In the genomic region with DNA sequence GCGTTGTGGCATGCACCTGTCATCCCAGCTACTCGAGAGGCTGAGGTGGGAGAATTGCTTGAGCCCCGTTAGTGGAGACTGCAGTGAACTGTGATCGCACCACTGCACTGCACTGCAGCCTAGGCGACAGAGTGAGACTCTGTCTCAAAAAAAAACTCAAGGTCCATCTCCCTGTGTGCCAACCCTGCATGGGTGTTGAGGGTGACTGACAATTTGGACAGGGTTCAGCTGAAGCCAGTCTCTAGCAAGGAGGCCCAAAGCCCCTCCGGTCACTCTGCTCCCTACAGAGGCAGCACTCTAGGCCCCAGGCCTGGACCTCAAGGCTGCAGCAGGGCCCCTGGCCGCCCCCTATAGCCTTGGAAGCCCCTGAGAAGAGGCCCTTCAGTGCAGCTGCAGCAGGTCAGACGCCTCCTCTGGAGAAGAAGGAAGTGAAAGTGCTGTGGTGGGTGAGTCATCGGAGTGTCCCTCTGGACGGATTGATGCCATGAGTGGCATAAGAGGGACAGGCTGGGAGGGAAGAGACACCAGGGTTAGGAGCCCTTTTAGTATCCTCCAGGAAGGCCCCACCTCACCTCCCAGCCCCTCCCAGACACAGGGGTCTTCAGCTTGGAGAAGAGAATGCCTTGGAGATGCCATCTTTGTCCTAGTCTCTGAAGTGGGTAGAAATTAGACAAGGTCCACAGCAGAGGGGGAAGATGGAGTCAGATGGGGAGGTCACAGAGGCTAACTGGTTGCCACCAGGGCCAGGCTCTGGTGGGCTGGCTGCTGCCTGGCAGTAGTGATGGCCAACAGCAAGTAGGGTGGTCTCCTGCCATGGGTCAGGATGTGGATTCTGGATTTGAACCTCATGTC, we compare ENCODE assay signal across 8 cellular contexts. TPM values are rescaled to one million over a fixed set of nuclear protein-coding genes. Genes with fewer than 3 reads are reported as not detected.
A peak's percentile ranks its signal among the peaks of the same experiment; 100 is the strongest.
DNase-seq lines count a peak whose midpoint lies in the region; ATAC-seq and TF ChIP-seq lines count a peak whose summit lies in the region.

No MANE protein-coding gene starts in this region.

- peak overlapping the region; percentile 30 for H3K4me3 Mint-ChIP-seq in natural killer cell treated with Interleukin-12 subunit alpha and Interleukin-12 subunit beta and Interleukin-15 and Interleukin-18, amount 100 ng/mL, for 72 hours
- no peak overlapping the region for H3K4me3 Mint-ChIP-seq in H9

- no peaks in the 10 kb centered on the region for H3K79me2 ChIP-seq in H9 (ENCODE audit: insufficient read depth, low read length)

- no peak overlapping the region for H3K9ac ChIP-seq in H9 (ENCODE audit: extremely low read depth, insufficient read length, low read length)

- no peak overlapping the region for H3T11ph ChIP-seq in H9 (ENCODE audit: low read length)

- no peaks in the 10 kb centered on the region for H3K36me3 ChIP-seq in SJSA1

- peak; percentile 69 for DNase-seq in COLO668 (lab: John Stamatoyannopoulos, UW; ENCODE audit: unreplicated experiment)
- DNase-seq in SJSA1 (ENCODE audit: low read depth in 1 of 2, low spot score in 2 of 2) = peak; percentile 56 to 64
- peak; percentile 76 for DNase-seq in dermis blood vessel endothelial cell
- DNase-seq in natural killer cell treated with Interleukin-12 subunit alpha and Interleukin-12 subunit beta and Interleukin-15 and Interleukin-18, amount 100 ng/mL, for 72 hours (ENCODE audit: low spot score) = peak; percentile 86
- DNase-seq in NCI-H2171 treated with DMSO at 0.1 percent for 48 hours (lab: John Stamatoyannopoulos, UW) = no peak
- DNase-seq in H9 = no peak

- no CpG with 5 or more reads among the region's 10 CpGs for WGBS in H9 (ENCODE audit: extremely low coverage, insufficient read length, low lambda C conversion rate)

- TF ChIP-seq CTCF in H9 (conservative IDR thresholded peaks at IDR 0.05) = no peak

- H3K27me3 ChIP-seq in SJSA1 (replicated peaks) = no peaks in the 10 kb centered on the region
- no peaks in the 10 kb centered on the region for H3K27me3 ChIP-seq in H9 (ENCODE audit: insufficient read depth, low read length)

- no peaks in the 10 kb centered on the region for H3K27me3 Mint-ChIP-seq in natural killer cell treated with Interleukin-12 subunit alpha and Interleukin-12 subunit beta and Interleukin-15 and Interleukin-18, amount 100 ng/mL, for 72 hours
- peaks cover 5% of the 10 kb centered on the region for H3K27me3 Mint-ChIP-seq in H9 (ENCODE audit: low read depth)

- no peak overlapping the region for H4K5ac ChIP-seq in H9 (ENCODE audit: insufficient read length, low read depth, low read length)

- H3K4me1 Mint-ChIP-seq in natural killer cell treated with Interleukin-12 subunit alpha and Interleukin-12 subunit beta and Interleukin-15 and Interleukin-18, amount 100 ng/mL, for 72 hours (ENCODE audit: low read depth in 2 of 2) = peaks cover 80 to 81% of the 10 kb centered on the region in 2 donors
- H3K4me1 Mint-ChIP-seq in H9 = no peaks in the 10 kb centered on the region

- H3K14ac ChIP-seq in H9 (ENCODE audit: insufficient read depth, low read length) = no peak overlapping the region

- H2BK5ac ChIP-seq in H9 (ENCODE audit: insufficient read length, low read length) = no peak overlapping the region

- H3K4me2 ChIP-seq in H9 (ENCODE audit: insufficient read depth, insufficient read length, low read length) = no peak overlapping the region

- no peaks in the 10 kb centered on the region for H4K20me1 ChIP-seq in H9 (ENCODE audit: control insufficient read depth, insufficient read depth, insufficient read length)

- no peak overlapping the region for H3K4ac ChIP-seq in H9 (ENCODE audit: low read depth, low read length)

- no peaks in the 10 kb centered on the region for H3K23me2 ChIP-seq in H9 (ENCODE audit: insufficient read length, low read depth, low read length, poor library complexity, severe bottlenecking)

- H4K91ac ChIP-seq in H9 (ENCODE audit: insufficient read length, low read depth, low read length) = no peak overlapping the region

- no peak overlapping the region for H2BK120ac ChIP-seq in H9 (ENCODE audit: low read depth, low read length, poor library complexity, severe bottlenecking)

- no peaks in the 10 kb centered on the region for H3K9me3 Mint-ChIP-seq in natural killer cell treated with Interleukin-12 subunit alpha and Interleukin-12 subunit beta and Interleukin-15 and Interleukin-18, amount 100 ng/mL, for 72 hours
- H3K9me3 Mint-ChIP-seq in H9 = no peaks in the 10 kb centered on the region

- H2AK5ac ChIP-seq in H9 (ENCODE audit: insufficient read length, low read length) = no peak overlapping the region

- no peak overlapping the region for H2BK12ac ChIP-seq in H9 (ENCODE audit: insufficient read length, low read depth, low read length)

- H3K23ac ChIP-seq in H9 (ENCODE audit: insufficient read length, low read depth, low read length) = no peak overlapping the region

- ATAC-seq in GM19372 (IDR thresholded peaks at IDR 0.05; ENCODE audit: low read depth, unreplicated experiment) (peak; percentile 70), HG03342 (IDR thresholded peaks at IDR 0.05; ENCODE audit: unreplicated experiment) (peak; percentile 59)
- ATAC-seq in natural killer cell treated with Interleukin-12 subunit alpha and Interleukin-12 subunit beta and Interleukin-15 and Interleukin-18, amount 100 ng/mL, for 72 hours = peak; percentile 66 to 83

- H4K8ac ChIP-seq in H9 (replicated peaks; ENCODE audit: insufficient read length, low read depth, low read length) = no peak overlapping the region

- H3K4me1 ChIP-seq in SJSA1 (replicated peaks) (peaks cover 29% of the 10 kb centered on the region), H9 (ENCODE audit: insufficient read depth, low read length) (no peaks in the 10 kb centered on the region)

- no peaks in the 10 kb centered on the region for H3K36me3 Mint-ChIP-seq in natural killer cell treated with Interleukin-12 subunit alpha and Interleukin-12 subunit beta and Interleukin-15 and Interleukin-18, amount 100 ng/mL, for 72 hours
- H3K36me3 Mint-ChIP-seq in H9 (ENCODE audit: insufficient read depth in 1 of 3, low read depth in 3 of 3) = no peaks in the 10 kb centered on the region

- H3K56ac ChIP-seq in H9 (ENCODE audit: insufficient read length, low read depth, low read length) = no peak overlapping the region

- no peaks in the 10 kb centered on the region for H3K79me1 ChIP-seq in H9 (ENCODE audit: insufficient read depth, low read depth, low read length, poor library complexity, severe bottlenecking)

- no peak overlapping the region for H2BK20ac ChIP-seq in H9 (ENCODE audit: low read depth, low read length, poor library complexity, severe bottlenecking)

- H3K18ac ChIP-seq in H9 (ENCODE audit: insufficient read length, low read depth, low read length) = no peak overlapping the region

- H3K27ac ChIP-seq in SJSA1 = no peak overlapping the region
- no peak overlapping the region for H3K27ac ChIP-seq in H9 (ENCODE audit: insufficient read length, low read depth, low read length)

- H2AFZ ChIP-seq in H9 (ENCODE audit: low read length) = no peak overlapping the region

- H2BK15ac ChIP-seq in H9 (ENCODE audit: low read depth, low read length) = no peak overlapping the region

- H3K4me3 ChIP-seq in SJSA1 = no peak overlapping the region

- H3K9me3 ChIP-seq in SJSA1 (replicated peaks) (no peaks in the 10 kb centered on the region), H9 (ENCODE audit: control insufficient read depth, low read depth, low read length) (no peaks in the 10 kb centered on the region)

- H3K27ac Mint-ChIP-seq in natural killer cell treated with Interleukin-12 subunit alpha and Interleukin-12 subunit beta and Interleukin-15 and Interleukin-18, amount 100 ng/mL, for 72 hours = peak overlapping the region; percentile 96 to 98
- no peak overlapping the region for H3K27ac Mint-ChIP-seq in H9

RNA-seq across cellular contexts. Expression of a gene that starts 39.1 kb away (rescaled TPM):
- 32.0 and 35.5 TPM in 2 replicates for total RNA-seq in SJSA1 (2014; rRNA removed; shearing (Covaris generic))
- 18.7 and 25.6 TPM in 2 replicates for total RNA-seq in dermis blood vessel endothelial cell
- 10 to 100 TPM; 11.4 to 38.7 TPM for total RNA-seq in natural killer cell treated with Interleukin-12 subunit alpha and Interleukin-12 subunit beta and Interleukin-15 and Interleukin-18, amount 100 ng/mL, for 72 hours
- 13.7 and 14.3 TPM in 2 replicates for total RNA-seq in H9 (2021)

Comparison
In these comparisons a context has a peak if more than half of its experiments do, and no peak if none do; other contexts are left out.
1. DNase-seq: peak in COLO668 (single experiment), SJSA1 (2 of 2), dermis blood vessel endothelial cell (single experiment) and natural killer cell treated with Interleukin-12 subunit alpha and Interleukin-12 subunit beta and Interleukin-15 and Interleukin-18, amount 100 ng/mL, for 72 hours (single experiment); none in NCI-H2171 treated with DMSO at 0.1 percent for 48 hours (single experiment) and H9 (single experiment).
2. H3K27ac Mint-ChIP-seq: peak in natural killer cell treated with Interleukin-12 subunit alpha and Interleukin-12 subunit beta and Interleukin-15 and Interleukin-18, amount 100 ng/mL, for 72 hours (2 of 2); none in H9 (0 of 3).
3. Peak in every context shown above with its lines, with median percentiles within 50 percentile points of each other: ATAC-seq.